Comparison of ENCODE assay signal across 2 cellular contexts in the genomic region with DNA sequence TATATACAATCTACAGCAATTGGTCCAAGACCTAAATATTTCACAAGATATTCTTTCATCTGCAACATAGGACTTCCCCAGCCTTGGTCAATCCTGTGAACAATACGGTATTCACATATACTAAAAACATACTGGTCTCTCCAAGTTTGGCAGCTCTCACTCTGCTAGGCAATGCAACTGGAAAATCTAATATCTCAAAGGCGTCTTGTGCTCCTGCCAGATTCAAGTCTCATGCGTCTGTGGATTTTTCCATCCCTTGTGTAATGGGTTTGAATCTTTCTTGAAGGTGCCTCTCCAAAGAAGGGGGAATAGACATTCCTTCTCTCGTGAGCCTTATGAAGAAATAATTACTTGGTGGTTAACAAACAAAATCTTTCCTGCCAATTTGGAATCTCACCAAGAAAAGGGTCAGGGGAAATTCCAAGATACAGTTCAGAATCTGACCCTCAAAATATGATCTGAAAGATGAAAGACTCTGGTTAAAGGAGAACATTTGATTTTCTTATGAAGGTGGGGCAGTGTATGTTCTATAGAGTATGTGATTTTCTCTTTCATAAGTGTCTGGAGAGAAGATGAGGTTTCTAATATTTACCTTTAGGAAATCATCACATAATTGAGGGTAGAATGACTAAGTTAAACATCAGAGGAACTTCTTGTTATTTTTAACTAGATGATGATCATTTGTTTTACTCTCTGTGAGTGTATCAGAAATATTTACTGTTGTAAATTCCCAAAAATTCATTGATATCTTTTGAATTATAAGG.
TF ChIP-seq lines count a peak whose summit lies in the region.

No MANE protein-coding gene starts in this region.

TF ChIP-seq in A549, 52 proteins besides CTCF, POLR2A, EP300 and RAD21:
- TF ChIP-seq RARB (CRISPR knock-in tag; IDR thresholded peaks at IDR 0.05) (no peak), JUNB (IDR thresholded peaks at IDR 0.05) (no peak), HOXA7 (CRISPR knock-in tag; IDR thresholded peaks at IDR 0.05) (no peak), NPAS2 (CRISPR knock-in tag; IDR thresholded peaks at IDR 0.05; ENCODE audit: borderline replicate concordance) (no peak), KDM1A (IDR thresholded peaks at IDR 0.05; ENCODE audit: low read depth) (no peak), MYC (IDR thresholded peaks at IDR 0.05; ENCODE audit: borderline replicate concordance, low read length) (no peak), CBX2 (IDR thresholded peaks at IDR 0.05; ENCODE audit: borderline replicate concordance, low read depth) (no peak), HEYL (CRISPR knock-in tag; IDR thresholded peaks at IDR 0.05) (no peak), HDAC2 (IDR thresholded peaks at IDR 0.05) (no peak), ESRRA (IDR thresholded peaks at IDR 0.05; ENCODE audit: borderline replicate concordance, low read length) (no peak), KDM5A (IDR thresholded peaks at IDR 0.05) (no peak), MAFK (IDR thresholded peaks at IDR 0.05; ENCODE audit: partially characterized antibody) (no peak)
- TF ChIP-seq, protein P1, sequence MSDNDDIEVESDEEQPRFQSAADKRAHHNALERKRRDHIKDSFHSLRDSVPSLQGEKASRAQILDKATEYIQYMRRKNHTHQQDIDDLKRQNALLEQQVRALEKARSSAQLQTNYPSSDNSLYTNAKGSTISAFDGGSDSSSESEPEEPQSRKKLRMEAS (IDR thresholded peaks at IDR 0.05), result no peak
- TF ChIP-seq, protein P2, sequence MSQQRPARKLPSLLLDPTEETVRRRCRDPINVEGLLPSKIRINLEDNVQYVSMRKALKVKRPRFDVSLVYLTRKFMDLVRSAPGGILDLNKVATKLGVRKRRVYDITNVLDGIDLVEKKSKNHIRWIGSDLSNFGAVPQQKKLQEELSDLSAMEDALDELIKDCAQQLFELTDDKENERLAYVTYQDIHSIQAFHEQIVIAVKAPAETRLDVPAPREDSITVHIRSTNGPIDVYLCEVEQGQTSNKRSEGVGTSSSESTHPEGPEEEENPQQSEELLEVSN (IDR thresholded peaks at IDR 0.05; ENCODE audit: borderline replicate concordance, low read depth), result no peak
- TF ChIP-seq, protein P3, sequence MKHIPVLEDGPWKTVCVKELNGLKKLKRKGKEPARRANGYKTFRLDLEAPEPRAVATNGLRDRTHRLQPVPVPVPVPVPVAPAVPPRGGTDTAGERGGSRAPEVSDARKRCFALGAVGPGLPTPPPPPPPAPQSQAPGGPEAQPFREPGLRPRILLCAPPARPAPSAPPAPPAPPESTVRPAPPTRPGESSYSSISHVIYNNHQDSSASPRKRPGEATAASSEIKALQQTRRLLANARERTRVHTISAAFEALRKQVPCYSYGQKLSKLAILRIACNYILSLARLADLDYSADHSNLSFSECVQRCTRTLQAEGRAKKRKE (CRISPR knock-in tag; IDR thresholded peaks at IDR 0.05; ENCODE audit: low read depth), result no peak
- TF ChIP-seq, protein P4, sequence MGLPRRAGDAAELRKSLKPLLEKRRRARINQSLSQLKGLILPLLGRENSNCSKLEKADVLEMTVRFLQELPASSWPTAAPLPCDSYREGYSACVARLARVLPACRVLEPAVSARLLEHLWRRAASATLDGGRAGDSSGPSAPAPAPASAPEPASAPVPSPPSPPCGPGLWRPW (IDR thresholded peaks at IDR 0.05), result no peak

TF ChIP-seq in IMR-90, 13 proteins besides CTCF, POLR2A, EP300 and RAD21:
- TF ChIP-seq, protein P5, sequence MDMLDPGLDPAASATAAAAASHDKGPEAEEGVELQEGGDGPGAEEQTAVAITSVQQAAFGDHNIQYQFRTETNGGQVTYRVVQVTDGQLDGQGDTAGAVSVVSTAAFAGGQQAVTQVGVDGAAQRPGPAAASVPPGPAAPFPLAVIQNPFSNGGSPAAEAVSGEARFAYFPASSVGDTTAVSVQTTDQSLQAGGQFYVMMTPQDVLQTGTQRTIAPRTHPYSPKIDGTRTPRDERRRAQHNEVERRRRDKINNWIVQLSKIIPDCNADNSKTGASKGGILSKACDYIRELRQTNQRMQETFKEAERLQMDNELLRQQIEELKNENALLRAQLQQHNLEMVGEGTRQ (IDR thresholded peaks at IDR 0.05; ENCODE audit: low read depth, low read length), result no peak
- TF ChIP-seq RCOR1 (IDR thresholded peaks at IDR 0.05; ENCODE audit: insufficient replicate concordance, low read length) (no peak), BHLHE40 (IDR thresholded peaks at IDR 0.05; ENCODE audit: low read depth, low read length) (no peak), MXI1 (IDR thresholded peaks at IDR 0.05; ENCODE audit: borderline replicate concordance, low read depth, low read length) (no peak), MAZ (IDR thresholded peaks at IDR 0.05; ENCODE audit: borderline replicate concordance, low read depth, low read length) (no peak), CHD1 (IDR thresholded peaks at IDR 0.05; ENCODE audit: low read depth, low read length) (no peak)
- TF ChIP-seq, protein P6, sequence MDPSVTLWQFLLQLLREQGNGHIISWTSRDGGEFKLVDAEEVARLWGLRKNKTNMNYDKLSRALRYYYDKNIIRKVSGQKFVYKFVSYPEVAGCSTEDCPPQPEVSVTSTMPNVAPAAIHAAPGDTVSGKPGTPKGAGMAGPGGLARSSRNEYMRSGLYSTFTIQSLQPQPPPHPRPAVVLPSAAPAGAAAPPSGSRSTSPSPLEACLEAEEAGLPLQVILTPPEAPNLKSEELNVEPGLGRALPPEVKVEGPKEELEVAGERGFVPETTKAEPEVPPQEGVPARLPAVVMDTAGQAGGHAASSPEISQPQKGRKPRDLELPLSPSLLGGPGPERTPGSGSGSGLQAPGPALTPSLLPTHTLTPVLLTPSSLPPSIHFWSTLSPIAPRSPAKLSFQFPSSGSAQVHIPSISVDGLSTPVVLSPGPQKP (IDR thresholded peaks at IDR 0.05; ENCODE audit: borderline replicate concordance, low read depth, low read length), result no peak
TF ChIP-seq in IMR-90: peak in this region for 0.
